In genomic region chr10:37857287-37858211, GRCh38 we compare ENCODE assay signal across 8 cellular contexts. TPM values are rescaled to one million over a fixed set of nuclear protein-coding genes. Genes with fewer than 3 reads are reported as not detected.
A peak's percentile ranks its signal among the peaks of the same experiment; 100 is the strongest.
DNase-seq lines count a peak whose midpoint lies in the region; TF ChIP-seq lines count a peak whose summit lies in the region.

TSS of gene ZNF248 (minus strand) at chr10:37857610. CDS start at chr10:37856310, 1,300 bp downstream.

- peak; percentile 94 for DNase-seq in GM04504 (ENCODE audit: low read depth)
- peak; percentile 94 for DNase-seq in HFFc6
- DNase-seq in NAMALWA (ENCODE audit: low spot score), result peak; percentile 97
- peak; percentile 94 for DNase-seq in SK-MEL-5 (ENCODE audit: low read depth, low spot score)
- peak; percentile 94 for DNase-seq in activated naive CD4-positive, alpha-beta T cell treated with anti-CD3 and anti-CD28 coated beads, Interleukin-2, amount 50 U/mL, for 16 hours
- peak; percentile 94 for DNase-seq in germinal center (ENCODE audit: low spot score)
- peak; percentile 97 to 98 (median 97) for DNase-seq in ovary
- DNase-seq in thyroid gland, result peak; percentile 97 to 98

- no peak; the same call in 1 of the 2 replicates for TF ChIP-seq CTCF in HFFc6 (IDR thresholded peaks at IDR 0.05)
- no peak for TF ChIP-seq CTCF in ovary (IDR thresholded peaks at IDR 0.05)
- TF ChIP-seq CTCF in thyroid gland (IDR thresholded peaks at IDR 0.05), result peak in 1 of 6 experiments; percentile 5

- no peaks in the 10 kb centered on the region for H3K9me3 ChIP-seq in ovary
- H3K9me3 ChIP-seq in thyroid gland, result no peaks in the 10 kb centered on the region

- H3K36me3 ChIP-seq in ovary (no peaks in the 10 kb centered on the region), thyroid gland (no peaks in the 10 kb centered on the region)

- peaks cover 58% of the 10 kb centered on the region for H3K4me1 Mint-ChIP-seq in HFFc6 (ENCODE audit: low read depth)

- intact Hi-C loops in ovary (cut with DNase I), result loop anchor here in 3 of 4 donors (5.0 to 10.0 kb wide), 3 partner anchors 117 to 237 kb away; partner anchors contain the start of genes ZNF25 (in 2 of the 3), ZNF33A (in 1 of the 3) and ZNF37A (in 1 of the 3)
- intact Hi-C loops in thyroid gland (cut with DNase I), result no loop called here

- TF ChIP-seq POLR2A in ovary (IDR thresholded peaks at IDR 0.05) (peak; percentile 99), thyroid gland (IDR thresholded peaks at IDR 0.05) (peak; percentile 94 to 99)

- H3K9me3 Mint-ChIP-seq in HFFc6, result peaks cover 8% of the 10 kb centered on the region

- 0 to 1% (median 1%) methylated on average over 79 to 81 of the region's 81 CpGs for WGBS in ovary, 3 donors
- WGBS in thyroid gland, 2 donors, result 2% methylated on average over 9 to 42 of the region's 81 CpGs

- H3K27ac ChIP-seq in ovary (peak within 1 kb of the TSS; percentile 98 to 99), thyroid gland (peak within 1 kb of the TSS; percentile 100)

- TF ChIP-seq EP300 in ovary (IDR thresholded peaks at IDR 0.05), result peak; percentile 5

- peaks cover 1% of the 10 kb centered on the region; the same call in 1 of the 2 replicates for H3K27me3 Mint-ChIP-seq in HFFc6 (ENCODE audit: insufficient read depth)

- H3K27ac Mint-ChIP-seq in HFFc6, result peak within 1 kb of the TSS; percentile 97

- peaks cover 8% of the 10 kb centered on the region for H3K4me1 ChIP-seq in ovary (ENCODE audit: insufficient read depth)
- peaks cover 23 to 31% of the 10 kb centered on the region in 2 donors for H3K4me1 ChIP-seq in thyroid gland

- peak within 1 kb of the TSS; percentile 96 for H3K4me3 Mint-ChIP-seq in HFFc6

- in situ Hi-C loops in SK-MEL-5 (cut with HindIII; ENCODE audit: low pct_unique_long_range_greater_than_20kb, low sequenced_read_pairs), result no loop called here

- peak within 1 kb of the TSS; percentile 92 for H3K4me3 ChIP-seq in ovary
- H3K4me3 ChIP-seq in thyroid gland (replicated peaks in 1 of 3), result peak within 1 kb of the TSS; percentile 69 to 94 (median 89)

- peaks cover 6% of the 10 kb centered on the region for H3K36me3 Mint-ChIP-seq in HFFc6 (ENCODE audit: low read depth)

- H3K27me3 ChIP-seq in ovary, result no peaks in the 10 kb centered on the region
- H3K27me3 ChIP-seq in thyroid gland, result no peaks in the 10 kb centered on the region

RNA-seq across cellular contexts. Expression of gene ZNF248, which starts in this region (rescaled TPM):
- 1 to 10 TPM; 3.9 to 6.3 (median 5.2) TPM for total RNA-seq in HFFc6 (2021; fragmentation: NEBNext Ultra II Directional; extraction: Animal tissue kit (Norgen Biotek cat#: 25700))
- total RNA-seq in SK-MEL-5 (2014; rRNA removed; shearing (Covaris generic)), result 3.6 and 7.2 TPM in 2 replicates
- polyA plus RNA-seq in SK-MEL-5 (2015; cell fraction: cytosol; rRNA removed), result 2.6 and 5.0 TPM in 2 replicates
- polyA plus RNA-seq in SK-MEL-5 (2015; cell fraction: nucleus; rRNA removed), result 24.1 and 32.7 TPM in 2 replicates
- 10 to 100 TPM; 13.6 to 19.9 (median 17.5) TPM for total RNA-seq in ovary
- 10 to 100 TPM in 1 of 2 donors, 1 to 10 TPM in 1; 9.1 to 18.3 TPM for polyA plus RNA-seq in ovary
- total RNA-seq in thyroid gland, result 10 to 100 TPM; 27.5 to 43.1 (median 29.5) TPM

Comparison
In these comparisons a context has a peak if more than half of its experiments do, and no peak if none do; other contexts are left out.
1. Peak in every context shown above with its lines: DNase-seq, H3K4me3 ChIP-seq and H3K27ac ChIP-seq.